Comparison of ENCODE assay signal across 8 cellular contexts in genomic region chr1:46223472-46223943, GRCh38. TPM values are rescaled to one million over a fixed set of nuclear protein-coding genes. Genes with fewer than 3 reads are reported as not detected.
DNase-seq lines count a peak whose midpoint lies in the region; ATAC-seq and TF ChIP-seq lines count a peak whose summit lies in the region.

No MANE protein-coding gene starts in this region.

- TF ChIP-seq CTCF in LNCaP clone FGC (IDR thresholded peaks at IDR 0.05; ENCODE audit: control insufficient read depth, extremely low read depth, insufficient read depth) (peak; percentile 92), foreskin keratinocyte (conservative IDR thresholded peaks at IDR 0.05) (peak; percentile 98), omental fat pad (IDR thresholded peaks at IDR 0.05) (peak in 1 of 3 donors; percentile 60), upper lobe of left lung (IDR thresholded peaks at IDR 0.05) (peak; percentile 80 to 90 (median 85))

- no peak overlapping the region for H3K4me3 Mint-ChIP-seq in CD4-positive, CD25-positive, alpha-beta regulatory T cell
- no peak overlapping the region for H3K4me3 Mint-ChIP-seq in activated T-helper 2 cell treated with anti-CD3 and anti-CD28 coated beads, Interferon-gamma antibody, Interleukin-2, Interleukin-4, amounts not matched to agents 10 μg/mL and 5 μg/mL and 100 μg/mL, durations not matched to agents 14 hours and 24 hours and 36 hours (ENCODE audit: low read depth)

- 15 to 28% methylated on average over 4 to 6 of the region's 6 CpGs for WGBS in upper lobe of left lung, 2 donors

- TF ChIP-seq POLR2A in upper lobe of left lung (IDR thresholded peaks at IDR 0.05) = no peak

- no peaks in the 10 kb centered on the region for H3K9me3 Mint-ChIP-seq in CD4-positive, CD25-positive, alpha-beta regulatory T cell
- H3K9me3 Mint-ChIP-seq in activated T-helper 2 cell treated with anti-CD3 and anti-CD28 coated beads, Interferon-gamma antibody, Interleukin-2, Interleukin-4, amounts not matched to agents 10 μg/mL and 5 μg/mL and 100 μg/mL, durations not matched to agents 14 hours and 24 hours and 36 hours = no peaks in the 10 kb centered on the region

- no peaks in the 10 kb centered on the region for H3K36me3 Mint-ChIP-seq in CD4-positive, CD25-positive, alpha-beta regulatory T cell
- no peaks in the 10 kb centered on the region for H3K36me3 Mint-ChIP-seq in activated T-helper 2 cell treated with anti-CD3 and anti-CD28 coated beads, Interferon-gamma antibody, Interleukin-2, Interleukin-4, amounts not matched to agents 10 μg/mL and 5 μg/mL and 100 μg/mL, durations not matched to agents 14 hours and 24 hours and 36 hours (ENCODE audit: low read depth)

- no peak overlapping the region for H3K27ac ChIP-seq in CD4-positive, CD25-positive, alpha-beta regulatory T cell (ENCODE audit: insufficient read depth, low read length, poor library complexity, severe bottlenecking)
- H3K27ac ChIP-seq in foreskin keratinocyte = no peak overlapping the region
- no peak overlapping the region for H3K27ac ChIP-seq in upper lobe of left lung

- no peaks in the 10 kb centered on the region for H3K4me1 ChIP-seq in CD4-positive, CD25-positive, alpha-beta regulatory T cell (ENCODE audit: control insufficient read depth, insufficient read depth, low read length, poor library complexity, severe bottlenecking)
- H3K4me1 ChIP-seq in foreskin keratinocyte (peaks cover 6% of the 10 kb centered on the region), upper lobe of left lung (peaks cover 0 to 5% (median 0%) of the 10 kb centered on the region in 4 donors)

- DNase-seq in CD4-positive, CD25-positive, alpha-beta regulatory T cell = peak; percentile 15 to 85 (median 46)
- DNase-seq in LNCaP clone FGC (ENCODE audit: low read depth) = peak; percentile 78
- DNase-seq in RPMI8226 = peak; percentile 86
- peak; percentile 49 for DNase-seq in activated T-helper 2 cell treated with anti-CD3 and anti-CD28 coated beads, Interferon-gamma antibody, Interleukin-2, Interleukin-4, amounts not matched to agents 10 μg/mL and 5 μg/mL and 100 μg/mL, durations not matched to agents 14 hours and 24 hours and 36 hours (ENCODE audit: low spot score)
- DNase-seq in foreskin keratinocyte = peak; percentile 58 to 83
- DNase-seq in omental fat pad (ENCODE audit: low spot score) = peak; percentile 32
- peak in 1 of 2 donors; percentile 78 for DNase-seq in upper lobe of left lung

- H3K9me3 ChIP-seq in CD4-positive, CD25-positive, alpha-beta regulatory T cell (ENCODE audit: control insufficient read depth in 2 of 2, low read length in 2 of 2) = no peaks in the 10 kb centered on the region
- H3K9me3 ChIP-seq in upper lobe of left lung = no peaks in the 10 kb centered on the region

- no peaks in the 10 kb centered on the region for H3K27me3 ChIP-seq in CD4-positive, CD25-positive, alpha-beta regulatory T cell (ENCODE audit: control insufficient read depth, insufficient read depth, low read length)
- no peaks in the 10 kb centered on the region for H3K27me3 ChIP-seq in foreskin keratinocyte
- H3K27me3 ChIP-seq in upper lobe of left lung = no peaks in the 10 kb centered on the region

- peak; percentile 70 to 86 for ATAC-seq in CD4-positive, CD25-positive, alpha-beta regulatory T cell (ENCODE audit: low read depth in 2 of 2)
- ATAC-seq in GM21360 (IDR thresholded peaks at IDR 0.05; ENCODE audit: unreplicated experiment) = peak; percentile 48
- peak; percentile 90 for ATAC-seq in foreskin keratinocyte
- peak; percentile 77 for ATAC-seq in omental fat pad (ENCODE audit: low FRiP score)
- ATAC-seq in upper lobe of left lung (ENCODE audit: low FRiP score in 2 of 2) = peak; percentile 80 to 91

- H3K36me3 ChIP-seq in CD4-positive, CD25-positive, alpha-beta regulatory T cell (ENCODE audit: control insufficient read depth, insufficient read depth, low read length) = no peaks in the 10 kb centered on the region
- no peaks in the 10 kb centered on the region for H3K36me3 ChIP-seq in upper lobe of left lung

- H3K27me3 Mint-ChIP-seq in CD4-positive, CD25-positive, alpha-beta regulatory T cell = peaks cover 5% of the 10 kb centered on the region
- peaks cover 4% of the 10 kb centered on the region for H3K27me3 Mint-ChIP-seq in activated T-helper 2 cell treated with anti-CD3 and anti-CD28 coated beads, Interferon-gamma antibody, Interleukin-2, Interleukin-4, amounts not matched to agents 10 μg/mL and 5 μg/mL and 100 μg/mL, durations not matched to agents 14 hours and 24 hours and 36 hours (ENCODE audit: low read depth)

- peak overlapping the region in 1 of 3 donors; percentile 84 for H3K27ac Mint-ChIP-seq in CD4-positive, CD25-positive, alpha-beta regulatory T cell
- H3K27ac Mint-ChIP-seq in activated T-helper 2 cell treated with anti-CD3 and anti-CD28 coated beads, Interferon-gamma antibody, Interleukin-2, Interleukin-4, amounts not matched to agents 10 μg/mL and 5 μg/mL and 100 μg/mL, durations not matched to agents 14 hours and 24 hours and 36 hours = no peak overlapping the region

- intact Hi-C loops in activated T-helper 2 cell treated with anti-CD3 and anti-CD28 coated beads, Interferon-gamma antibody, Interleukin-2, Interleukin-4, amounts not matched to agents 10 μg/mL and 5 μg/mL and 100 μg/mL, durations not matched to agents 14 hours and 24 hours and 36 hours (cut with micrococcal nuclease) = loop anchor here (1.0 to 2.0 kb wide), 2 partner anchors 45 to 186 kb away; no protein-coding TSS in a partner anchor

- no peak for TF ChIP-seq EP300 in upper lobe of left lung (IDR thresholded peaks at IDR 0.05)

- H3K4me3 ChIP-seq in CD4-positive, CD25-positive, alpha-beta regulatory T cell (ENCODE audit: low read depth, low read length) = no peak overlapping the region
- no peak overlapping the region for H3K4me3 ChIP-seq in LNCaP clone FGC (ENCODE audit: low read depth, low read length)
- no peak overlapping the region for H3K4me3 ChIP-seq in upper lobe of left lung

- peaks cover 0 to 7% (median under 1%) of the 10 kb centered on the region in 4 donors for H3K4me1 Mint-ChIP-seq in CD4-positive, CD25-positive, alpha-beta regulatory T cell
- no peaks in the 10 kb centered on the region for H3K4me1 Mint-ChIP-seq in activated T-helper 2 cell treated with anti-CD3 and anti-CD28 coated beads, Interferon-gamma antibody, Interleukin-2, Interleukin-4, amounts not matched to agents 10 μg/mL and 5 μg/mL and 100 μg/mL, durations not matched to agents 14 hours and 24 hours and 36 hours (ENCODE audit: low read depth)

RNA-seq across cellular contexts. Expression of gene LURAP1, which starts 20.4 kb away (rescaled TPM):
- total RNA-seq in CD4-positive, CD25-positive, alpha-beta regulatory T cell = not detected
- polyA plus RNA-seq in CD4-positive, CD25-positive, alpha-beta regulatory T cell = not detected
- total RNA-seq in activated T-helper 2 cell treated with anti-CD3 and anti-CD28 coated beads, Interferon-gamma antibody, Interleukin-2, Interleukin-4, amounts not matched to agents 10 μg/mL and 5 μg/mL and 100 μg/mL, durations not matched to agents 14 hours and 24 hours and 36 hours = 0.18 TPM in 1 of 2 replicates, not detected in the other
- total RNA-seq in foreskin keratinocyte (5.4 and 6.6 TPM in 2 replicates), omental fat pad (10 to 100 TPM in 1 of 4 donors, 1 to 10 TPM in 2, under 1 TPM in 1; 0.96 to 10.6 (median 3.3) TPM), upper lobe of left lung (1 to 10 TPM in 5 of 6 donors, under 1 TPM in 1; 0.61 to 5.2 (median 2.8) TPM)
- 4.7 and 5.1 TPM in 2 replicates for polyA plus RNA-seq in foreskin keratinocyte

RNA-seq across cellular contexts. Expression of gene RAD54L, which starts 24.1 kb away (rescaled TPM):
- 0.67 TPM for total RNA-seq in CD4-positive, CD25-positive, alpha-beta regulatory T cell
- 1 to 10 TPM in 1 of 4 donors, under 1 TPM in 2, not detected in 1; 0.13 to 1.7 (median 0.16) TPM for polyA plus RNA-seq in CD4-positive, CD25-positive, alpha-beta regulatory T cell
- total RNA-seq in activated T-helper 2 cell treated with anti-CD3 and anti-CD28 coated beads, Interferon-gamma antibody, Interleukin-2, Interleukin-4, amounts not matched to agents 10 μg/mL and 5 μg/mL and 100 μg/mL, durations not matched to agents 14 hours and 24 hours and 36 hours = 48.0 and 49.0 TPM in 2 replicates
- total RNA-seq in foreskin keratinocyte (18.1 and 19.4 TPM in 2 replicates), omental fat pad (1 to 10 TPM in 1 of 4 donors, under 1 TPM in 1, not detected in 2; 0.28 to 1.4 TPM), upper lobe of left lung (1 to 10 TPM in 3 of 6 donors, under 1 TPM in 1, not detected in 2; 0.78 to 2.4 (median 1.6) TPM)
- 17.0 and 20.6 TPM in 2 replicates for polyA plus RNA-seq in foreskin keratinocyte

RNA-seq across cellular contexts. Expression of gene POMGNT1, which starts 25.3 kb away (rescaled TPM):
- 32.5 TPM for total RNA-seq in CD4-positive, CD25-positive, alpha-beta regulatory T cell
- 10 to 100 TPM; 28.9 to 35.8 (median 32.5) TPM for polyA plus RNA-seq in CD4-positive, CD25-positive, alpha-beta regulatory T cell
- total RNA-seq in activated T-helper 2 cell treated with anti-CD3 and anti-CD28 coated beads, Interferon-gamma antibody, Interleukin-2, Interleukin-4, amounts not matched to agents 10 μg/mL and 5 μg/mL and 100 μg/mL, durations not matched to agents 14 hours and 24 hours and 36 hours = 67.0 and 67.8 TPM in 2 replicates
- total RNA-seq in foreskin keratinocyte (88.0 and 90.6 TPM in 2 replicates), omental fat pad (10 to 100 TPM; 27.4 to 46.5 (median 38.3) TPM), upper lobe of left lung (10 to 100 TPM; 37.7 to 66.7 (median 47.5) TPM)
- 83.2 and 85.0 TPM in 2 replicates for polyA plus RNA-seq in foreskin keratinocyte

RNA-seq across cellular contexts. Expression of gene P3R3URF, which starts 47.2 kb away (rescaled TPM):
- total RNA-seq in CD4-positive, CD25-positive, alpha-beta regulatory T cell = not detected
- polyA plus RNA-seq in CD4-positive, CD25-positive, alpha-beta regulatory T cell = not detected
- total RNA-seq in activated T-helper 2 cell treated with anti-CD3 and anti-CD28 coated beads, Interferon-gamma antibody, Interleukin-2, Interleukin-4, amounts not matched to agents 10 μg/mL and 5 μg/mL and 100 μg/mL, durations not matched to agents 14 hours and 24 hours and 36 hours = not detected in 2 replicates
- total RNA-seq in foreskin keratinocyte (not detected in 2 replicates), omental fat pad (not detected), upper lobe of left lung (not detected)
- not detected in 2 replicates for polyA plus RNA-seq in foreskin keratinocyte

RNA-seq across cellular contexts. Expression of gene TSPAN1, which starts 48.6 kb away (rescaled TPM):
- total RNA-seq in CD4-positive, CD25-positive, alpha-beta regulatory T cell = not detected
- polyA plus RNA-seq in CD4-positive, CD25-positive, alpha-beta regulatory T cell = not detected
- total RNA-seq in activated T-helper 2 cell treated with anti-CD3 and anti-CD28 coated beads, Interferon-gamma antibody, Interleukin-2, Interleukin-4, amounts not matched to agents 10 μg/mL and 5 μg/mL and 100 μg/mL, durations not matched to agents 14 hours and 24 hours and 36 hours = 0.46 TPM in 1 of 2 replicates, not detected in the other
- total RNA-seq in foreskin keratinocyte = 80.3 and 93.6 TPM in 2 replicates
- 118 and 144 TPM in 2 replicates for polyA plus RNA-seq in foreskin keratinocyte
- total RNA-seq in omental fat pad = 1 to 10 TPM in 2 of 4 donors, under 1 TPM in 1, not detected in 1; 0.84 to 1.2 (median 1.2) TPM
- total RNA-seq in upper lobe of left lung = 100 to 1,000 TPM in 1 of 6 donors, 10 to 100 TPM in 5; 12.2 to 109 (median 31.2) TPM
